In the genomic region with DNA sequence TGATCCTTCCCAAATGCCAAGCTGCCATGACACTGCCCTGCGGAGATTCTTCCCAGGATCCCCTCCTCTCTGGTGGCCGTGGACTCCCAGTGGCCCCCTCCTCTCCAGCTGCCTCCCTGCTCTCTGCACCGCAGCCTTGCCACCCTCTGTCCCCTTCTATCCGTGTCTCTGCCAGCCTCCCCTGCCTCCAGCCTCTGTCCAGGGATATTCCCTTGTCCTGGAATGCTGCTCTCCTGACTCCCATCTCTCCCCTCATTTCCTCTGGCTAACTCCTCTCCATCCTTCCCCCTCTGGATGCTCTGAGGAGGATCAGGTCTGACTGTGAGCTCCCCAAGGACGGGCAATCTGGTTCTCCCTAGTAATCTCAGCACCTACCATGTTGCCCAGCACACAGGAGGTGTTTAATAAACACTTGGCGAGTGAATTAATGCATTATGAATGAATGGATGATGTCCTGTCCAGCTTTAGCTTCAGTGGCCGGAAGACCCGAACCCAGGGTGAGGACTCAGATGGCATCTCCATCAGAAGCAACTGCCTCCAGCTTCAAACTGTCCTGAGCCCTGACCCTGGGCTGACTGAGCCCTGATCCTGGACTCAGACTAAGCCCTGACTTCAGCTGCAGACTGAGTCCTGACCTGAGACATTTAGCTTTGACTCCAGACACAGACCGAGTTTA, we compare ENCODE assay signal across 1 cellular context.
TF ChIP-seq lines count a peak whose summit lies in the region.

No MANE protein-coding gene starts in this region.

TF ChIP-seq in HEK293, 187 proteins besides CTCF, POLR2A, EP300 and RAD21 (continued from another document):
- TF ChIP-seq, protein P1, sequence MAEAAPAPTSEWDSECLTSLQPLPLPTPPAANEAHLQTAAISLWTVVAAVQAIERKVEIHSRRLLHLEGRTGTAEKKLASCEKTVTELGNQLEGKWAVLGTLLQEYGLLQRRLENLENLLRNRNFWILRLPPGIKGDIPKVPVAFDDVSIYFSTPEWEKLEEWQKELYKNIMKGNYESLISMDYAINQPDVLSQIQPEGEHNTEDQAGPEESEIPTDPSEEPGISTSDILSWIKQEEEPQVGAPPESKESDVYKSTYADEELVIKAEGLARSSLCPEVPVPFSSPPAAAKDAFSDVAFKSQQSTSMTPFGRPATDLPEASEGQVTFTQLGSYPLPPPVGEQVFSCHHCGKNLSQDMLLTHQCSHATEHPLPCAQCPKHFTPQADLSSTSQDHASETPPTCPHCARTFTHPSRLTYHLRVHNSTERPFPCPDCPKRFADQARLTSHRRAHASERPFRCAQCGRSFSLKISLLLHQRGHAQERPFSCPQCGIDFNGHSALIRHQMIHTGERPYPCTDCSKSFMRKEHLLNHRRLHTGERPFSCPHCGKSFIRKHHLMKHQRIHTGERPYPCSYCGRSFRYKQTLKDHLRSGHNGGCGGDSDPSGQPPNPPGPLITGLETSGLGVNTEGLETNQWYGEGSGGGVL (tag by site-specific recombination; IDR thresholded peaks at IDR 0.05), result no peak
